28 cellular contexts compared by ENCODE assay signal in the genomic region with DNA sequence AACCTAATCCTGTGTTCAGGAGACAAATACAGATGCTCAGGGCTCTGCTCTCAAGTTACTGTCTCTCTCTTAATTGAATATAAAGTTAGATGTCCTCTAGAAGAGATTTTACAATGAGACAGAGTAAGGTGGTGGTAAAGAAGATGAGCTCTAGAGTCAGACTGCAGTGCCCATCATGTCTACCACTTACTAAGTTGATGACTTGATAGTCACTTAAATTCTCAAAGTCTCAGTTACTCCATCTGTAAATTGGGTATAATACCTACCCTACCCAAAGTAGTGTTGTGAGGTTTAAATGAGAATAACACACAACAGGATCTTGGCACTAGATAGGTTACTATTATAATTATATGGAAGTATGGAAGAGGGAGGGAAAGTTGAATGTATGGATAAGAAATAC. TPM values are rescaled to one million over a fixed set of nuclear protein-coding genes. Genes with fewer than 3 reads are reported as not detected.
DNase-seq lines count a peak whose midpoint lies in the region; ATAC-seq and TF ChIP-seq lines count a peak whose summit lies in the region.
"Had no signal": no experiment of that assay in that cellular context is flagged by ENCODE, and none has a peak within 500 bp of the region (broad histone marks: within the 10 kb centered on the region; RNA-seq: fewer than 3 reads in every experiment).

No MANE protein-coding gene starts in this region.

- H3K9me3 ChIP-seq in PC-9 (ENCODE audit: insufficient read depth, low read depth): no peaks in the 10 kb centered on the region
- no peaks in the 10 kb centered on the region for H3K9me3 ChIP-seq in endodermal cell (ENCODE audit: control insufficient read depth, low read length)
- H3K9me3 ChIP-seq in GM23248 (ENCODE audit: low read depth): no peaks in the 10 kb centered on the region
- no peaks in the 10 kb centered on the region for H3K9me3 ChIP-seq in thyroid gland
- H3K9me3 ChIP-seq: HAP-1, lower lobe of right lung, spleen, stomach had no signal

- H3K36me3 ChIP-seq in PC-9 (ENCODE audit: low read depth) (no peaks in the 10 kb centered on the region), endodermal cell (ENCODE audit: control insufficient read depth, insufficient read depth, low read length) (peaks cover 4% of the 10 kb centered on the region), GM23248 (ENCODE audit: low read depth) (no peaks in the 10 kb centered on the region), thyroid gland (no peaks in the 10 kb centered on the region)
- H3K36me3 ChIP-seq: brain microvascular endothelial cell had no signal

- H3K9me2 ChIP-seq in PC-9 (ENCODE audit: insufficient read depth): no peaks in the 10 kb centered on the region
- H3K9me2 ChIP-seq in GM23248 (ENCODE audit: insufficient read depth): no peaks in the 10 kb centered on the region

- in situ Hi-C loops in GM23248 (cut with MboI): no loop called here

- H3K4me1 Mint-ChIP-seq in natural killer cell: peaks cover 18 to 19% of the 10 kb centered on the region in 2 donors
- peaks cover 20 to 26% of the 10 kb centered on the region in 2 donors for H3K4me1 Mint-ChIP-seq in natural killer cell treated with Interleukin-12 subunit alpha and Interleukin-12 subunit beta and Interleukin-15 and Interleukin-18, amount 100 ng/mL, for 72 hours (ENCODE audit: low read depth in 2 of 2)
- peaks cover 10% of the 10 kb centered on the region for H3K4me1 Mint-ChIP-seq in endodermal cell

- H3F3A ChIP-seq in PC-9 (ENCODE audit: insufficient read depth, low read depth) (no peaks in the 10 kb centered on the region), GM23248 (ENCODE audit: insufficient read depth) (no peaks in the 10 kb centered on the region)

- intact Hi-C loops in natural killer cell (cut with micrococcal nuclease): no loop called here
- intact Hi-C loops in PC-9 (cut with micrococcal nuclease; ENCODE audit: unreplicated experiment): no loop called here
- intact Hi-C loops in thyroid gland (cut with DNase I): no loop called here

- BruUV-seq in PC-9 (replicated peaks; lab: Mats Ljungman, UMichigan): no TSS peak

- H3K27ac ChIP-seq in PC-9: no peak overlapping the region
- no peak overlapping the region for H3K27ac ChIP-seq in endodermal cell (ENCODE audit: low read depth, low read length)
- no peak overlapping the region for H3K27ac ChIP-seq in GM23248
- H3K27ac ChIP-seq in thyroid gland: no peak overlapping the region
- H3K27ac ChIP-seq: brain microvascular endothelial cell, lower lobe of right lung had no signal

- peak overlapping the region; percentile 96 for H3K4me3 Mint-ChIP-seq in natural killer cell
- no peak overlapping the region for H3K4me3 Mint-ChIP-seq in natural killer cell treated with Interleukin-12 subunit alpha and Interleukin-12 subunit beta and Interleukin-15 and Interleukin-18, amount 100 ng/mL, for 72 hours
- no peak overlapping the region for H3K4me3 Mint-ChIP-seq in endodermal cell

- no peaks in the 10 kb centered on the region for H3K27me3 ChIP-seq in PC-9 (ENCODE audit: insufficient read depth, low read depth)
- H3K27me3 ChIP-seq in endodermal cell (ENCODE audit: control insufficient read depth, insufficient read depth, low read length, poor library complexity, severe bottlenecking): no peaks in the 10 kb centered on the region
- no peaks in the 10 kb centered on the region for H3K27me3 ChIP-seq in GM23248 (replicated peaks; ENCODE audit: insufficient read depth)
- H3K27me3 ChIP-seq in thyroid gland: no peaks in the 10 kb centered on the region
- H3K27me3 ChIP-seq: brain microvascular endothelial cell, spleen, stomach had no signal

- H3K36me3 Mint-ChIP-seq in natural killer cell (no peaks in the 10 kb centered on the region), endodermal cell (ENCODE audit: low read depth) (peaks cover 13% of the 10 kb centered on the region)
- H3K36me3 Mint-ChIP-seq in natural killer cell treated with Interleukin-12 subunit alpha and Interleukin-12 subunit beta and Interleukin-15 and Interleukin-18, amount 100 ng/mL, for 72 hours: no peaks in the 10 kb centered on the region
- H3K36me3 Mint-ChIP-seq: type B pancreatic cell had no signal

- POLR2A ChIA-PET in PC-9 (lab: Charles Lee; ENCODE audit: unreplicated experiment): interaction anchor here (0.6 kb wide), 1 partner anchor 41 kb away, joined by 4 read pairs; no protein-coding TSS in a partner anchor

- H2AFZ ChIP-seq in PC-9 (no peak overlapping the region), GM23248 (no peak overlapping the region)

- no peak for ATAC-seq in natural killer cell
- ATAC-seq in natural killer cell treated with Interleukin-12 subunit alpha and Interleukin-12 subunit beta and Interleukin-15 and Interleukin-18, amount 100 ng/mL, for 72 hours: no peak
- ATAC-seq in HG03135 (IDR thresholded peaks at IDR 0.05; ENCODE audit: unreplicated experiment): no peak
- ATAC-seq: lower lobe of right lung, T-cell had no signal

- CTCF ChIA-PET in PC-9 (lab: Charles Lee): no interaction called here

- H3K79me2 ChIP-seq in PC-9 (ENCODE audit: low read depth): peaks cover 40% of the 10 kb centered on the region
- peaks cover 51% of the 10 kb centered on the region for H3K79me2 ChIP-seq in GM23248 (ENCODE audit: insufficient read depth)

- TF ChIP-seq POLR2A in thyroid gland (IDR thresholded peaks at IDR 0.05): no peak

- H3K9me3 Mint-ChIP-seq in natural killer cell (no peaks in the 10 kb centered on the region), endodermal cell (no peaks in the 10 kb centered on the region)
- no peaks in the 10 kb centered on the region for H3K9me3 Mint-ChIP-seq in natural killer cell treated with Interleukin-12 subunit alpha and Interleukin-12 subunit beta and Interleukin-15 and Interleukin-18, amount 100 ng/mL, for 72 hours
- H3K9me3 Mint-ChIP-seq: CD14-positive monocyte, T-cell, type B pancreatic cell had no signal

- H4K20me1 ChIP-seq in PC-9 (ENCODE audit: insufficient read depth) (no peaks in the 10 kb centered on the region), GM23248 (ENCODE audit: insufficient read depth) (no peaks in the 10 kb centered on the region)

- H3K4me2 ChIP-seq in PC-9 (peak overlapping the region; percentile 94; the same call in 1 of the 2 replicates), GM23248 (ENCODE audit: unreplicated experiment) (no peak overlapping the region)

- no peak for DNase-seq in natural killer cell
- DNase-seq in natural killer cell treated with Interleukin-12 subunit alpha and Interleukin-12 subunit beta and Interleukin-15 and Interleukin-18, amount 100 ng/mL, for 72 hours (ENCODE audit: low spot score): no peak
- no peak for DNase-seq in PC-9
- no peak for DNase-seq in endodermal cell
- no peak for DNase-seq in GM23248
- DNase-seq in nucleus accumbens (lab: John Stamatoyannopoulos, UW): no peak
- DNase-seq in thyroid gland: no peak
- DNase-seq: ACHN; activated CD4-positive, alpha-beta T cell treated with anti-CD3 and anti-CD28 coated beads for 48 hours; brain microvascular endothelial cell; effector memory CD4-positive, alpha-beta T cell; GF-D8; KG1; kidney; lower lobe of right lung; NCI-H2029; NCI-H2227 treated with DMSO at 0.1 percent for 48 hours; NCI-H748 treated with DMSO at 0.1 percent for 48 hours; OCI-M1; retina; Right ventricle myocardium superior; spleen; stomach; T-cell had no signal

- H3K27ac Mint-ChIP-seq in natural killer cell: no peak overlapping the region
- no peak overlapping the region for H3K27ac Mint-ChIP-seq in natural killer cell treated with Interleukin-12 subunit alpha and Interleukin-12 subunit beta and Interleukin-15 and Interleukin-18, amount 100 ng/mL, for 72 hours
- no peak overlapping the region for H3K27ac Mint-ChIP-seq in endodermal cell
- H3K27ac Mint-ChIP-seq: T-cell had no signal

- H3K4me3 ChIP-seq in PC-9: peak overlapping the region; percentile 81; the same call in 1 of the 2 replicates
- peak overlapping the region; percentile 90 for H3K4me3 ChIP-seq in endodermal cell (ENCODE audit: low read length)
- no peak overlapping the region for H3K4me3 ChIP-seq in GM23248
- no peak overlapping the region for H3K4me3 ChIP-seq in thyroid gland (replicated peaks in 1 of 3)

- H3K27me3 Mint-ChIP-seq in natural killer cell (ENCODE audit: low read depth in 2 of 2) (no peaks in the 10 kb centered on the region), endodermal cell (ENCODE audit: insufficient read depth) (no peaks in the 10 kb centered on the region)
- no peaks in the 10 kb centered on the region for H3K27me3 Mint-ChIP-seq in natural killer cell treated with Interleukin-12 subunit alpha and Interleukin-12 subunit beta and Interleukin-15 and Interleukin-18, amount 100 ng/mL, for 72 hours
- H3K27me3 Mint-ChIP-seq: T-cell, type B pancreatic cell had no signal

- H3K4me1 ChIP-seq in PC-9 (replicated peaks; ENCODE audit: insufficient read depth) (peaks cover 18% of the 10 kb centered on the region), endodermal cell (ENCODE audit: control insufficient read depth, insufficient read depth, low read length) (no peaks in the 10 kb centered on the region), GM23248 (ENCODE audit: insufficient read depth) (peaks cover 6% of the 10 kb centered on the region; the same call in 1 of the 2 replicates), thyroid gland (peaks cover 9 to 10% of the 10 kb centered on the region in 2 donors)

- TF ChIP-seq CTCF in natural killer cell (IDR thresholded peaks at IDR 0.05) (no peak), PC-9 (conservative IDR thresholded peaks at IDR 0.05) (no peak), endodermal cell (conservative IDR thresholded peaks at IDR 0.05) (no peak), thyroid gland (IDR thresholded peaks at IDR 0.05) (no peak)

- no peak overlapping the region for H3K9ac ChIP-seq in endodermal cell (ENCODE audit: extremely low read depth, low read length, poor library complexity, severe bottlenecking)
- H3K9ac ChIP-seq in GM23248: no peak overlapping the region

RNA-seq across cellular contexts. Expression of gene DHX35, which starts 1.6 kb away (rescaled TPM):
- 10 to 100 TPM in 2 of 3 donors, 1 to 10 TPM in 1; 8.8 to 11.4 (median 10.2) TPM for total RNA-seq in natural killer cell
- 10 to 100 TPM in 1 of 2 donors, 1 to 10 TPM in 1; 9.9 to 17.2 TPM for total RNA-seq in natural killer cell treated with Interleukin-12 subunit alpha and Interleukin-12 subunit beta and Interleukin-15 and Interleukin-18, amount 100 ng/mL, for 72 hours
- total RNA-seq in PC-9 (2021): 12.1 and 12.6 TPM in 2 replicates
- 10 to 100 TPM; 12.2 to 16.1 TPM for total RNA-seq in endodermal cell
- polyA plus RNA-seq in endodermal cell (2013, experiment 1 of 2): 18.9 TPM
- 16.1 TPM for polyA plus RNA-seq in endodermal cell (2013, experiment 2 of 2)
- 10.7 and 17.1 TPM in 2 replicates for total RNA-seq in GM23248 (2014; rRNA removed; shearing (Covaris generic))
- polyA plus RNA-seq in GM23248 (2016; fragmentation: Nextera tagmentation; extraction: Ambion mirVana): 3.4 and 4.5 TPM in 2 replicates
- total RNA-seq in thyroid gland: 10 to 100 TPM; 16.1 to 17.9 (median 16.4) TPM

RNA-seq across cellular contexts. Expression of gene FAM83D, which starts 37.5 kb away (rescaled TPM):
- 1 to 10 TPM; 1.1 to 2.7 (median 2.1) TPM for total RNA-seq in natural killer cell
- 10 to 100 TPM in 1 of 2 donors, 1 to 10 TPM in 1; 8.1 to 25.0 TPM for total RNA-seq in natural killer cell treated with Interleukin-12 subunit alpha and Interleukin-12 subunit beta and Interleukin-15 and Interleukin-18, amount 100 ng/mL, for 72 hours
- 44.6 and 57.3 TPM in 2 replicates for total RNA-seq in PC-9 (2021)
- 10 to 100 TPM; 34.8 to 39.9 TPM for total RNA-seq in endodermal cell
- polyA plus RNA-seq in endodermal cell (2013, experiment 1 of 2): 40.6 TPM
- polyA plus RNA-seq in endodermal cell (2013, experiment 2 of 2): 37.0 TPM
- total RNA-seq in GM23248 (2014; rRNA removed; shearing (Covaris generic)): 18.2 and 19.0 TPM in 2 replicates
- 11.4 and 13.1 TPM in 2 replicates for polyA plus RNA-seq in GM23248 (2016; fragmentation: Nextera tagmentation; extraction: Ambion mirVana)
- 1 to 10 TPM in 1 of 4 donors, under 1 TPM in 3; 0.67 to 3.4 (median 0.86) TPM for total RNA-seq in thyroid gland

Comparison
In these comparisons a context has a peak if more than half of its experiments do, and no peak if none do; other contexts are left out.
1. H3K4me3 ChIP-seq: peak in PC-9 (single experiment) and endodermal cell (single experiment); none in GM23248 (single experiment) and thyroid gland (0 of 3).